Comparison of ENCODE assay signal across 1 cellular context in the genomic region with DNA sequence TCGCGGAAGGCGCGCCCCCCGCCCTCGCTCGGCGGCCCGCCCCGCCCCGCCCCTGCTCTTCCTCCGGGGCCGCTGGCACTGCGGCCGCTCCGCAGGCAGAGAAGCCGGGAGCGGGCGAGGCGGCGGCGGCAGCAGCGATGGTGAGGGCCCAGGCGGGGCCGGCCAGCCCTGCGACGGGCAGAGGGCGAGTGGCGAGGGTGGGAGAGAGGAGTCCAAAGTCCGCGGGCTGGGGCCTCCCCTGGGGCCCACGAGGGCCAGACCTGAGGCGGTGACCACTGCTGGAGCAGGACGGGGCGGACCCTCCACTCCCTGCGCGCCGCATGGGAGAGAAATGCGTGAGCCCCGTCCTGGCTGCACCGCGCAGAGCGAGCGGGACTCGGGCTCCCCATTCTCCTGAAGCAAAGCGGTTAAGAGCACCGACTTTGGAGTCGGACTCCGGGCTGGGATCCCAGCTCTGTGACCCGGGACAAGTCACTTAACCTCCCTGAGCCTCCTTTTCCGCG.
TF ChIP-seq lines count a peak whose summit lies in the region.

A gene with protein sequence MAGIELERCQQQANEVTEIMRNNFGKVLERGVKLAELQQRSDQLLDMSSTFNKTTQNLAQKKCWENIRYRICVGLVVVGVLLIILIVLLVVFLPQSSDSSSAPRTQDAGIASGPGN (plus strand): TSS at position 78 of the 503 bp plus-strand sequence. CDS start 60 bp downstream, at position 138.

TF ChIP-seq in SK-N-SH, 30 proteins besides CTCF, POLR2A, EP300 and RAD21 (continued from another document):
- TF ChIP-seq RFX5 (IDR thresholded peaks at IDR 0.05; ENCODE audit: low read length), result no peak
